10 cellular contexts compared by ENCODE assay signal in the genomic region with DNA sequence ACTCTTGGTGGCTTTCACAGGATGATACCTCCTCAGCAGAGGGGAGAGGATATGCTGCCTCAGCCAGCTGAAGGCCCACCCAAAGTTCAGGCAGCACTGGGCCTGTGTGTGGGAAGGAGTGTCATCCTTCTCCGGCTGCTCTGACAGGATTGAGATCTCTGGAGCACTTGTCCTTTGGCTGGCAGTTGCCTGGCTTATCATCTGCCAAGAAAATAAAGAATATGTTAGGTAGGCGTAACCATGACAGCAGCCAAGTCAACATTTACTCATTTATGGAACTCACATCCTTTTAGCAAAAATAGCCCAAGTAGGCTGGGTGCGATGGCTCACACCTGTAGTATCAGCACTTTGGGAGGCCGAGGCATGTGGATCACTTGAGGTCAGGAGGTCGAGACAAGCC.
A peak's percentile ranks its signal among the peaks of the same experiment; 100 is the strongest.
DNase-seq lines count a peak whose midpoint lies in the region; ATAC-seq, FAIRE-seq and TF ChIP-seq lines count a peak whose summit lies in the region.
"Had no signal": no experiment of that assay in that cellular context is flagged by ENCODE, and none has a peak within 500 bp of the region (broad histone marks: within the 10 kb centered on the region; RNA-seq: fewer than 3 reads in every experiment).

No MANE protein-coding gene starts in this region.

- no peak overlapping the region for H3K27ac Mint-ChIP-seq in WTC11
- H3K27ac Mint-ChIP-seq: activated naive CD8-positive, alpha-beta T cell treated with anti-CD3 and anti-CD28 coated beads, Interleukin-2, amount 10 ng/mL, durations not matched to agents 7 days and 5 days had no signal

- 0 out of 2 replicates have a peak, but pooled peaks cover 4% of the 10 kb centered on the region for H3K9me3 Mint-ChIP-seq in WTC11

- no peak for TF ChIP-seq POLR2A in esophagus squamous epithelium (IDR thresholded peaks at IDR 0.05)

- H3K36me3 Mint-ChIP-seq in WTC11: 0 out of 2 replicates have a peak, but pooled peaks cover 3% of the 10 kb centered on the region

- H3K27me3 Mint-ChIP-seq in WTC11 (ENCODE audit: low read depth): no peaks in the 10 kb centered on the region
- H3K27me3 Mint-ChIP-seq: activated naive CD8-positive, alpha-beta T cell treated with anti-CD3 and anti-CD28 coated beads, Interleukin-2, amount 10 ng/mL, durations not matched to agents 7 days and 5 days had no signal

- H3K9me3 ChIP-seq in MG63: peaks cover 4% of the 10 kb centered on the region
- H3K9me3 ChIP-seq in esophagus squamous epithelium: no peaks in the 10 kb centered on the region
- H3K9me3 ChIP-seq in pancreas: no peaks in the 10 kb centered on the region

- ATAC-seq in pancreas: peak; percentile 64 to 71 (median 66)
- ATAC-seq in HG03159 (IDR thresholded peaks at IDR 0.05; ENCODE audit: unreplicated experiment): no peak
- no peak for ATAC-seq in WTC11

- H3K27ac ChIP-seq in esophagus squamous epithelium (peak overlapping the region; percentile 70 to 84 (median 78)), pancreas (no peak overlapping the region)

- DNase-seq in GM10266 (ENCODE audit: extremely low spot score): peak; percentile 20
- DNase-seq in MG63: peak; percentile 68
- DNase-seq in esophagus squamous epithelium (lab: John Stamatoyannopoulos, UW): no peak
- DNase-seq in pancreas: peak in 3 of 6 donors; percentile 13 to 16 (median 13)
- DNase-seq in WTC11 (ENCODE audit: low spot score): no peak
- DNase-seq in inferior parietal cortex (ENCODE audit: extremely low spot score): no peak
- DNase-seq in stimulated activated CD4-positive, alpha-beta T cell treated with anti-CD3 and anti-CD28 coated beads, Interleukin-1b, Interleukin-23, amount 100 ng/mL, for 48 hours: no peak
- DNase-seq: activated naive CD8-positive, alpha-beta T cell treated with anti-CD3 and anti-CD28 coated beads, Interleukin-2, amount 10 ng/mL, durations not matched to agents 7 days and 5 days; NCI-H1417 had no signal

- no peak for FAIRE-seq in pancreas (lab: Jason Lieb, UNC)

- H3K36me3 ChIP-seq in MG63 (peaks cover 12% of the 10 kb centered on the region), esophagus squamous epithelium (no peaks in the 10 kb centered on the region), pancreas (no peaks in the 10 kb centered on the region)

- 2 to 29% methylated on average over 3 to 4 of the region's 5 CpGs for WGBS in esophagus squamous epithelium, 2 donors
- WGBS in pancreas, 2 donors: 70 to 71% methylated on average over 5 of the region's 5 CpGs

- peaks cover 14% of the 10 kb centered on the region for H3K4me1 Mint-ChIP-seq in WTC11

- TF ChIP-seq CTCF in GM10266 (IDR thresholded peaks at IDR 0.05; ENCODE audit: control insufficient read depth, insufficient read depth, low read depth, missing control alignments) (no peak), esophagus squamous epithelium (IDR thresholded peaks at IDR 0.05) (no peak), pancreas (IDR thresholded peaks at IDR 0.05) (no peak), WTC11 (IDR thresholded peaks at IDR 0.05) (no peak)

- no peak overlapping the region for H3K4me3 Mint-ChIP-seq in WTC11
- H3K4me3 Mint-ChIP-seq: activated naive CD8-positive, alpha-beta T cell treated with anti-CD3 and anti-CD28 coated beads, Interleukin-2, amount 10 ng/mL, durations not matched to agents 7 days and 5 days had no signal

- H3K4me3 ChIP-seq in MG63: no peak overlapping the region
- no peak overlapping the region for H3K4me3 ChIP-seq in esophagus squamous epithelium
- no peak overlapping the region for H3K4me3 ChIP-seq in pancreas

- H3K27me3 ChIP-seq in MG63 (no peaks in the 10 kb centered on the region), esophagus squamous epithelium (no peaks in the 10 kb centered on the region), pancreas (no peaks in the 10 kb centered on the region)

- POLR2A ChIA-PET in WTC11 (lab: Charles Lee): no interaction called here

- H3K4me1 ChIP-seq in esophagus squamous epithelium: peaks cover 22 to 80% (median 42%) of the 10 kb centered on the region in 3 donors
- no peaks in the 10 kb centered on the region for H3K4me1 ChIP-seq in pancreas

- intact Hi-C loops in esophagus squamous epithelium (cut with DNase I): no loop called here
- intact Hi-C loops in pancreas (cut with DNase I): no loop called here

- CTCF ChIA-PET in WTC11 (lab: Charles Lee): interaction anchor here (0.6 kb wide), 1 partner anchor 115 kb away, joined by 4 read pairs; no protein-coding TSS in a partner anchor

TF ChIP-seq in WTC11, 78 proteins besides CTCF, POLR2A, EP300 and RAD21:
- TF ChIP-seq ZNF416 (CRISPR knock-in tag; IDR thresholded peaks at IDR 0.05): no peak
- no peak for TF ChIP-seq GTF2I (CRISPR knock-in tag; conservative IDR thresholded peaks at IDR 0.05)
- TF ChIP-seq ZNF671 (CRISPR knock-in tag; IDR thresholded peaks at IDR 0.05): no peak
- TF ChIP-seq, protein P1, sequence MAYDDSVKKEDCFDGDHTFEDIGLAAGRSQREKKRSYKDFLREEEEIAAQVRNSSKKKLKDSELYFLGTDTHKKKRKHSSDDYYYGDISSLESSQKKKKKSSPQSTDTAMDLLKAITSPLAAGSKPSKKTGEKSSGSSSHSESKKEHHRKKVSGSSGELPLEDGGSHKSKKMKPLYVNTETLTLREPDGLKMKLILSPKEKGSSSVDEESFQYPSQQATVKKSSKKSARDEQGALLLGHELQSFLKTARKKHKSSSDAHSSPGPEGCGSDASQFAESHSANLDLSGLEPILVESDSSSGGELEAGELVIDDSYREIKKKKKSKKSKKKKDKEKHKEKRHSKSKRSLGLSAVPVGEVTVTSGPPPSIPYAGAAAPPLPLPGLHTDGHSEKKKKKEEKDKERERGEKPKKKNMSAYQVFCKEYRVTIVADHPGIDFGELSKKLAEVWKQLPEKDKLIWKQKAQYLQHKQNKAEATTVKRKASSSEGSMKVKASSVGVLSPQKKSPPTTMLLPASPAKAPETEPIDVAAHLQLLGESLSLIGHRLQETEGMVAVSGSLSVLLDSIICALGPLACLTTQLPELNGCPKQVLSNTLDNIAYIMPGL (CRISPR knock-in tag; IDR thresholded peaks at IDR 0.05): no peak
- TF ChIP-seq MYBL2 (CRISPR knock-in tag; IDR thresholded peaks at IDR 0.05): no peak
- no peak for TF ChIP-seq JUN (CRISPR knock-in tag; IDR thresholded peaks at IDR 0.05)
- no peak for TF ChIP-seq NR1H2 (CRISPR knock-in tag; IDR thresholded peaks at IDR 0.05)
- no peak for TF ChIP-seq SMAD4 (CRISPR knock-in tag; IDR thresholded peaks at IDR 0.05)
- no peak for TF ChIP-seq JAZF1 (CRISPR knock-in tag; IDR thresholded peaks at IDR 0.05)
- no peak for TF ChIP-seq OVOL2 (CRISPR knock-in tag; IDR thresholded peaks at IDR 0.05; ENCODE audit: borderline replicate concordance)
- no peak for TF ChIP-seq CBFB (CRISPR knock-in tag; IDR thresholded peaks at IDR 0.05; ENCODE audit: low read depth)
- no peak for TF ChIP-seq FOXK1 (CRISPR knock-in tag; IDR thresholded peaks at IDR 0.05)
- TF ChIP-seq, protein P2, sequence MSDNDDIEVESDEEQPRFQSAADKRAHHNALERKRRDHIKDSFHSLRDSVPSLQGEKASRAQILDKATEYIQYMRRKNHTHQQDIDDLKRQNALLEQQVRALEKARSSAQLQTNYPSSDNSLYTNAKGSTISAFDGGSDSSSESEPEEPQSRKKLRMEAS (CRISPR knock-in tag; IDR thresholded peaks at IDR 0.05): no peak
- no peak for TF ChIP-seq HMGA2 (CRISPR knock-in tag; IDR thresholded peaks at IDR 0.05)

Comparison
In these comparisons a context has a peak if more than half of its experiments do, and no peak if none do; other contexts are left out.
1. DNase-seq: peak in GM10266 (single experiment) and MG63 (single experiment); none in esophagus squamous epithelium (single experiment), WTC11 (single experiment), inferior parietal cortex (single experiment) and stimulated activated CD4-positive, alpha-beta T cell treated with anti-CD3 and anti-CD28 coated beads, Interleukin-1b, Interleukin-23, amount 100 ng/mL, for 48 hours (single experiment).
2. H3K27ac ChIP-seq: peak in esophagus squamous epithelium (4 of 4); none in pancreas (0 of 4).
3. ATAC-seq: peak in pancreas (4 of 4); none in HG03159 (single experiment) and WTC11 (single experiment).